In genomic region chr20:11205769-11206362, GRCh38 we compare ENCODE assay signal across 15 cellular contexts.
DNase-seq lines count a peak whose midpoint lies in the region; ATAC-seq and TF ChIP-seq lines count a peak whose summit lies in the region.
"Had no signal": no experiment of that assay in that cellular context is flagged by ENCODE, and none has a peak within 500 bp of the region (broad histone marks: within the 10 kb centered on the region; RNA-seq: fewer than 3 reads in every experiment).

No MANE protein-coding gene starts in this region.

- no peaks in the 10 kb centered on the region for H3K36me3 ChIP-seq in right atrium auricular region
- H3K36me3 ChIP-seq in esophagus squamous epithelium: no peaks in the 10 kb centered on the region
- no peaks in the 10 kb centered on the region for H3K36me3 ChIP-seq in vagina
- H3K36me3 ChIP-seq: colonic mucosa, esophagus muscularis mucosa, gastroesophageal sphincter, spleen, upper lobe of left lung had no signal

- TF ChIP-seq POLR2A in esophagus squamous epithelium (IDR thresholded peaks at IDR 0.05): no peak
- TF ChIP-seq POLR2A in vagina (IDR thresholded peaks at IDR 0.05): no peak

- WGBS in right cardiac atrium: 55% methylated on average over 4 of the region's 4 CpGs
- 23 to 38% methylated on average over 3 of the region's 4 CpGs for WGBS in esophagus squamous epithelium, 2 donors

- H3K4me1 ChIP-seq in right cardiac atrium (ENCODE audit: control insufficient read depth, insufficient read depth, low read length) (no peaks in the 10 kb centered on the region), right atrium auricular region (peaks cover 0 to 12% of the 10 kb centered on the region in 2 donors), esophagus squamous epithelium (peaks cover 0 to 42% (median 17%) of the 10 kb centered on the region in 3 donors), vagina (no peaks in the 10 kb centered on the region)
- H3K4me1 ChIP-seq: colonic mucosa had no signal

- no peak for DNase-seq in right cardiac atrium
- DNase-seq in right atrium auricular region (ENCODE audit: low spot score): no peak
- no peak for DNase-seq in esophagus squamous epithelium (lab: John Stamatoyannopoulos, UW)
- DNase-seq in vagina (ENCODE audit: extremely low spot score in 2 of 2): no peak
- DNase-seq in NCI-H1092 (lab: John Stamatoyannopoulos, UW): no peak
- no peak for DNase-seq in activated CD4-positive, alpha-beta T cell treated with anti-CD3 and anti-CD28 coated beads for 1 hour
- DNase-seq in activated CD4-positive, alpha-beta T cell treated with anti-CD3 and anti-CD28 coated beads for 48 hours: no peak
- DNase-seq: effector CD8-positive, alpha-beta T cell; spleen had no signal

- H3K4me3 ChIP-seq in right cardiac atrium (ENCODE audit: low read length) (no peak overlapping the region), right atrium auricular region (no peak overlapping the region), esophagus squamous epithelium (no peak overlapping the region), vagina (no peak overlapping the region)
- H3K4me3 ChIP-seq: colonic mucosa, esophagus muscularis mucosa, gastroesophageal sphincter, spleen, upper lobe of left lung had no signal

- ATAC-seq in right cardiac atrium (peak; percentile 29 to 46), SK-N-SH treated with all-trans-retinoic acid at 6 μM for 48 hours (peak; percentile 55)
- ATAC-seq: naive thymus-derived CD8-positive, alpha-beta T cell had no signal

- no peak overlapping the region for H3K27ac ChIP-seq in right cardiac atrium (ENCODE audit: low read length)
- no peak overlapping the region for H3K27ac ChIP-seq in right atrium auricular region
- H3K27ac ChIP-seq in esophagus squamous epithelium: peak overlapping the region in 3 of 4 donors; percentile 37 to 74 (median 65)
- peak overlapping the region; percentile 9 for H3K27ac ChIP-seq in vagina
- H3K27ac ChIP-seq: colonic mucosa, esophagus muscularis mucosa, gastroesophageal sphincter, upper lobe of left lung had no signal

- intact Hi-C loops in right cardiac atrium (cut with DNase I) (loop anchor here in 2 of 4 donors (5.0 to 10.0 kb wide), 4 partner anchors 59 to 651 kb away; partner anchors contain the start of gene JAG1 (in 2 of the 2)), esophagus squamous epithelium (cut with DNase I) (loop anchor here (10.0 kb wide), 1 partner anchor 531 kb away; the partner anchor contains the start of gene JAG1), vagina (cut with DNase I) (loop anchor here (5.0 kb wide), 1 partner anchor 1974 kb away; no protein-coding TSS in a partner anchor)

- H3K27me3 ChIP-seq in right cardiac atrium (ENCODE audit: control insufficient read depth, insufficient read depth): no peaks in the 10 kb centered on the region
- no peaks in the 10 kb centered on the region for H3K27me3 ChIP-seq in right atrium auricular region
- H3K27me3 ChIP-seq in esophagus squamous epithelium: no peaks in the 10 kb centered on the region
- H3K27me3 ChIP-seq in vagina: no peaks in the 10 kb centered on the region
- H3K27me3 ChIP-seq: colonic mucosa, esophagus muscularis mucosa, gastroesophageal sphincter, spleen, upper lobe of left lung had no signal

- no peaks in the 10 kb centered on the region for H3K9me3 ChIP-seq in right cardiac atrium (ENCODE audit: control insufficient read depth, low read length)
- H3K9me3 ChIP-seq in right atrium auricular region: no peaks in the 10 kb centered on the region
- H3K9me3 ChIP-seq in esophagus squamous epithelium: no peaks in the 10 kb centered on the region
- no peaks in the 10 kb centered on the region for H3K9me3 ChIP-seq in vagina
- H3K9me3 ChIP-seq: colonic mucosa, esophagus muscularis mucosa, gastroesophageal sphincter, spleen, upper lobe of left lung had no signal

- no peak for TF ChIP-seq CTCF in right atrium auricular region (IDR thresholded peaks at IDR 0.05)
- TF ChIP-seq CTCF in esophagus squamous epithelium (IDR thresholded peaks at IDR 0.05): no peak
- TF ChIP-seq CTCF in vagina (IDR thresholded peaks at IDR 0.05): no peak

TF ChIP-seq in SK-N-SH treated with all-trans-retinoic acid at 6 μM for 48 hours, 23 proteins besides CTCF, POLR2A, EP300 and RAD21:
- TF ChIP-seq ISL1 (CRISPR knock-in tag; IDR thresholded peaks at IDR 0.05) (peak; percentile 90), RARB (CRISPR knock-in tag; IDR thresholded peaks at IDR 0.05) (no peak), ZC3H10 (CRISPR knock-in tag; IDR thresholded peaks at IDR 0.05) (peak; percentile 83), ESRRG (CRISPR knock-in tag; IDR thresholded peaks at IDR 0.05) (no peak), SNAI2 (CRISPR knock-in tag; IDR thresholded peaks at IDR 0.05) (no peak)

Comparison
In these comparisons a context has a peak if more than half of its experiments do, and no peak if none do; other contexts are left out.
1. H3K27ac ChIP-seq: peak in esophagus squamous epithelium (3 of 4) and vagina (single experiment); none in right cardiac atrium (single experiment) and right atrium auricular region (0 of 2).